Comparison of ENCODE assay signal across 26 cellular contexts in the genomic region with DNA sequence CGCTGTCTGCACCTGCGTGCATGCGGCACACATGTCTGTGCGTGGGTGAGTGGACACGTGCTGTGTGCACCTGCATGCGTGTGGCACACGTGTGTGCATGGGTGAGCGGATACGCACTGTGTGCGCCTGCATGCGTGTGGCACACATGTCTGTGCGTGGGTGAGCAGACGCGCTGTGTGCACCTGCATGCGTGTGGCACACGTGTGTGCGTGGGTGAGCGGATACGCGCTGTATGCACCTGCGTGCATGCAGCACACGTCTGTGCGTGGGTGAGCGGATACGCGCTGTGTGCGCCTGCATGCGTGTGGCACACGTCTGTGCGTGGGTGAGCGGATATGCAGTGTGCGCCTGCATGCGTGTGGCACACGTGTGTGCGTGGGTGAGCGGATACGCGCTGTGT. TPM values are rescaled to one million over a fixed set of nuclear protein-coding genes. Genes with fewer than 3 reads are reported as not detected.
DNase-seq lines count a peak whose midpoint lies in the region; ATAC-seq, FAIRE-seq and TF ChIP-seq lines count a peak whose summit lies in the region.
"Had no signal": no experiment of that assay in that cellular context is flagged by ENCODE, and none has a peak within 500 bp of the region (broad histone marks: within the 10 kb centered on the region; RNA-seq: fewer than 3 reads in every experiment).

No MANE protein-coding gene starts in this region.

- no peaks in the 10 kb centered on the region for H3K36me3 Mint-ChIP-seq in WTC11
- no peaks in the 10 kb centered on the region for H3K36me3 Mint-ChIP-seq in immature natural killer cell
- H3K36me3 Mint-ChIP-seq: CD14-positive monocyte had no signal

- H3K4me2 ChIP-seq in HepG2 (ENCODE audit: low read depth, low read length) = no peak overlapping the region

- H3K4me1 Mint-ChIP-seq in WTC11 = no peaks in the 10 kb centered on the region
- H3K4me1 Mint-ChIP-seq in immature natural killer cell = no peaks in the 10 kb centered on the region
- H3K4me1 Mint-ChIP-seq: CD14-positive monocyte, T-helper 17 cell had no signal

- in situ Hi-C loops in HepG2 (cut with HindIII; ENCODE audit: extremely low pct_ligation_motif_present, low pct_unique_long_range_greater_than_20kb) = no loop called here
- in situ Hi-C loops in brain microvascular endothelial cell (cut with HindIII; ENCODE audit: low pct_ligation_motif_present, low sequenced_read_pairs) = no loop called here

- no TSS peak for BruUV-seq in HepG2 (replicated peaks; lab: Mats Ljungman, UMichigan)

- H3K9ac ChIP-seq in HepG2 (ENCODE audit: insufficient read depth, low read depth, low read length) = no peak overlapping the region

- intact Hi-C loops in HepG2 (cut with micrococcal nuclease; ENCODE audit: unreplicated experiment) = no loop called here

- no peaks in the 10 kb centered on the region for H3K79me2 ChIP-seq in HepG2 (ENCODE audit: insufficient read depth, low read length)

- CTCF ChIA-PET in WTC11 (lab: Charles Lee) = no interaction called here
- CTCF ChIA-PET in HepG2 (lab: Yijun Ruan, JAX; ENCODE audit: low intra/inter-chr PET ratio, low total read pairs) = no interaction called here

- no peak overlapping the region for H2AFZ ChIP-seq in HepG2 (ENCODE audit: low read length)

- TF ChIP-seq EP300 in HepG2 (IDR thresholded peaks at IDR 0.05; ENCODE audit: low read depth in 2 of 2, low read length in 2 of 2) (no peak), HepG2 (CRISPR knock-in tag; IDR thresholded peaks at IDR 0.05; ENCODE audit: borderline replicate concordance) (no peak)

- no peak for FAIRE-seq in HepG2 (lab: Jason Lieb, UNC)
- FAIRE-seq: GM18507, small intestine had no signal

- H3K27ac Mint-ChIP-seq in WTC11 (peak overlapping the region; percentile 39; the same call in 1 of the 2 replicates), immature natural killer cell (peak overlapping the region in 1 of 6 donors; percentile 20)
- H3K27ac Mint-ChIP-seq: activated CD8-positive, alpha-beta T cell treated with anti-CD3 and anti-CD28 coated beads, Interleukin-2, amount 10 ng/mL, durations not matched to agents 7 days and 5 days; CD14-positive monocyte; T-helper 17 cell; type B pancreatic cell had no signal

- ATAC-seq in WTC11 (no peak), HepG2 (no peak), GM21737 (IDR thresholded peaks at IDR 0.05; ENCODE audit: unreplicated experiment) (no peak)
- ATAC-seq: activated CD8-positive, alpha-beta T cell treated with anti-CD3 and anti-CD28 coated beads, Interleukin-2, amount 10 ng/mL, durations not matched to agents 7 days and 5 days; HCT116; SK-N-SH treated with all-trans-retinoic acid at 6 μM for 48 hours; T-helper 17 cell had no signal

- H3K27ac ChIP-seq in cingulate gyrus (ENCODE audit: low read depth, low read length) (peak overlapping the region; percentile 95), HepG2 (ENCODE audit: extremely low read length, insufficient read depth, low read length) (no peak overlapping the region), temporal lobe (ENCODE audit: low read depth, low read length) (peak overlapping the region; percentile 98), brain microvascular endothelial cell (no peak overlapping the region)
- H3K27ac ChIP-seq: HL-60, RWPE1 had no signal

- H4K20me1 ChIP-seq in HepG2 (ENCODE audit: insufficient read depth, low read length) = no peaks in the 10 kb centered on the region

- POLR2A ChIA-PET in WTC11 (lab: Charles Lee) = no interaction called here
- POLR2A ChIA-PET in HepG2 (lab: Yijun Ruan, JAX) = no interaction called here

- no peak for DNase-seq in WTC11 (ENCODE audit: low spot score)
- no peak for DNase-seq in HepG2 (ENCODE audit: low spot score)
- no peak for DNase-seq in immature natural killer cell
- no peak for DNase-seq in brain microvascular endothelial cell
- DNase-seq: activated CD8-positive, alpha-beta T cell treated with anti-CD3 and anti-CD28 coated beads, Interleukin-2, amount 10 ng/mL, durations not matched to agents 7 days and 5 days; activated T-cell treated with anti-CD3 and anti-CD28 coated beads for 4 hours; DMS79; GF-D8; small intestine; stimulated activated CD4-positive, alpha-beta T cell treated with anti-CD3 and anti-CD28 coated beads, Interleukin-2, amount 100 ng/mL, for 24 hours; T-helper 17 cell had no signal

- H3K4me1 ChIP-seq in HepG2 (ENCODE audit: insufficient read depth, low read length) = peaks cover 13% of the 10 kb centered on the region; the same call in 1 of the 2 replicates

- H3K27me3 Mint-ChIP-seq in WTC11 (ENCODE audit: low read depth) (no peaks in the 10 kb centered on the region), immature natural killer cell (ENCODE audit: low read depth in 3 of 3) (peaks cover 3 to 7% (median 5%) of the 10 kb centered on the region in 3 donors)
- H3K27me3 Mint-ChIP-seq: type B pancreatic cell had no signal

- TF ChIP-seq POLR2A in HepG2 (IDR thresholded peaks at IDR 0.05; ENCODE audit: insufficient read depth in 1 of 2, low read depth in 2 of 2, low read length in 2 of 2) = peak in 1 of 2 experiments; percentile 24; a peak in 1 of 4 replicates

- no peaks in the 10 kb centered on the region for H3K9me3 ChIP-seq in HepG2 (ENCODE audit: low read length)

- TF ChIP-seq CTCF in WTC11 (IDR thresholded peaks at IDR 0.05) (no peak), HepG2 (CRISPR knock-in tag; IDR thresholded peaks at IDR 0.05) (no peak), brain microvascular endothelial cell (IDR thresholded peaks at IDR 0.05; ENCODE audit: low read depth, low read length, missing control alignments) (no peak)

- H3K27me3 ChIP-seq in HepG2 (ENCODE audit: control insufficient read depth in 1 of 2, insufficient read depth in 2 of 2, low read length in 2 of 2) = no peaks in the 10 kb centered on the region
- no peaks in the 10 kb centered on the region for H3K27me3 ChIP-seq in brain microvascular endothelial cell (replicated peaks)

- TF ChIP-seq RAD21 in HepG2 (CRISPR knock-in tag; IDR thresholded peaks at IDR 0.05) = no peak

- H3K36me3 ChIP-seq in HepG2 (replicated peaks in 1 of 2; ENCODE audit: control insufficient read depth in 1 of 2, insufficient read depth in 2 of 2, low read length in 2 of 2) (peaks cover 6 to 11% of the 10 kb centered on the region in 2 experiments), brain microvascular endothelial cell (replicated peaks) (no peaks in the 10 kb centered on the region)

- H3K4me3 ChIP-seq in HepG2 (replicated peaks in 1 of 3; ENCODE audit: insufficient read depth in 1 of 3, low read depth in 2 of 3, low read length in 3 of 3) (no peak overlapping the region), brain microvascular endothelial cell (ENCODE audit: low read depth, low read length) (no peak overlapping the region)

- H3K4me3 Mint-ChIP-seq in WTC11 = no peak overlapping the region
- no peak overlapping the region for H3K4me3 Mint-ChIP-seq in immature natural killer cell
- H3K4me3 Mint-ChIP-seq: activated CD8-positive, alpha-beta T cell treated with anti-CD3 and anti-CD28 coated beads, Interleukin-2, amount 10 ng/mL, durations not matched to agents 7 days and 5 days; CD14-positive monocyte; T-helper 17 cell; type B pancreatic cell had no signal

- WGBS in HepG2 (ENCODE audit: low lambda C conversion rate) = 96% methylated on average over 37 of the region's 38 CpGs

- H3K9me3 Mint-ChIP-seq in WTC11 = no peaks in the 10 kb centered on the region
- no peaks in the 10 kb centered on the region for H3K9me3 Mint-ChIP-seq in immature natural killer cell
- H3K9me3 Mint-ChIP-seq: type B pancreatic cell had no signal

RNA-seq across cellular contexts. Expression of a gene that starts 27.1 kb away (rescaled TPM):
- total RNA-seq in WTC11 (2021) = 0.18 to 0.55 TPM (median 0.46 TPM) in 3 replicates
- not detected in 2 replicates for total RNA-seq in HepG2 (2016; rRNA removed; fragmentation: Illumina TruSeq; extraction: Trizol)
- not detected in 2 replicates for total RNA-seq in HepG2 (2016; cell fraction: cytosol; rRNA removed; fragmentation: Illumina TruSeq; extraction: Trizol; ENCODE audit: low read depth)
- total RNA-seq in HepG2 (2016; cell fraction: insoluble cytoplasmic fraction; rRNA removed; fragmentation: Illumina TruSeq; extraction: Trizol) = not detected in 2 replicates
- total RNA-seq in HepG2 (2016; cell fraction: membrane; rRNA removed; fragmentation: Illumina TruSeq; extraction: Trizol) = not detected in 2 replicates
- not detected in 2 replicates for total RNA-seq in HepG2 (2016; cell fraction: nucleus; rRNA removed; fragmentation: Illumina TruSeq; extraction: Trizol)
- 0.15 and 0.29 TPM in 2 replicates for polyA plus RNA-seq in HepG2 (2011; rRNA removed)
- polyA plus RNA-seq in HepG2 (2011; cell fraction: cytosol; rRNA removed) = 0.04 and 0.12 TPM in 2 replicates
- 0.51 and 0.73 TPM in 2 replicates for polyA plus RNA-seq in HepG2 (2011; cell fraction: nucleus; rRNA removed)
- 0.44 TPM in 1 of 2 replicates, not detected in the other for polyA plus RNA-seq in HepG2 (2012)
- not detected in 2 replicates for polyA plus RNA-seq in HepG2 (2016; cell fraction: cytosol; fragmentation: Illumina TruSeq; extraction: Trizol; ENCODE audit: low read depth)
- polyA plus RNA-seq in HepG2 (2016; cell fraction: insoluble cytoplasmic fraction; fragmentation: Illumina TruSeq; extraction: Trizol; ENCODE audit: low read depth) = not detected in 2 replicates
- polyA plus RNA-seq in HepG2 (2016; cell fraction: membrane; fragmentation: Illumina TruSeq; extraction: Trizol; ENCODE audit: low read depth) = not detected in 2 replicates
- polyA plus RNA-seq in HepG2 (2016; cell fraction: nucleus; fragmentation: Illumina TruSeq; extraction: Trizol; ENCODE audit: insufficient read depth, low read depth) = not detected in 2 replicates
- not detected in 2 replicates for polyA minus RNA-seq in HepG2 (2011; rRNA and poly(A)+ RNA removed; ENCODE audit: low replicate concordance)
- not detected in 2 replicates for polyA minus RNA-seq in HepG2 (2011; cell fraction: cytosol; rRNA and poly(A)+ RNA removed)
- polyA minus RNA-seq in HepG2 (2011; cell fraction: nucleus; rRNA and poly(A)+ RNA removed) = 0.62 and 0.77 TPM in 2 replicates
- total RNA-seq in temporal lobe = not detected
- polyA plus RNA-seq in immature natural killer cell = not detected
- total RNA-seq: activated CD8-positive, alpha-beta T cell treated with anti-CD3 and anti-CD28 coated beads, Interleukin-2, amount 10 ng/mL, durations not matched to agents 7 days and 5 days; cerebellum; epithelial cell of proximal tubule; LHCN-M2; myocyte; NCI-H460; T-helper 17 cell had no signal
- polyA plus RNA-seq: CD14-positive monocyte had no signal

RNA-seq across cellular contexts. Expression of a gene that starts 38.3 kb away (rescaled TPM):
- total RNA-seq in WTC11 (2021) = 9.6 to 10.5 TPM (median 9.7 TPM) in 3 replicates
- 1.9 and 2.9 TPM in 2 replicates for total RNA-seq in HepG2 (2016; rRNA removed; fragmentation: Illumina TruSeq; extraction: Trizol)
- total RNA-seq in HepG2 (2016; cell fraction: cytosol; rRNA removed; fragmentation: Illumina TruSeq; extraction: Trizol; ENCODE audit: low read depth) = 0.79 and 1.0 TPM in 2 replicates
- total RNA-seq in HepG2 (2016; cell fraction: insoluble cytoplasmic fraction; rRNA removed; fragmentation: Illumina TruSeq; extraction: Trizol) = 1.7 and 2.9 TPM in 2 replicates
- total RNA-seq in HepG2 (2016; cell fraction: membrane; rRNA removed; fragmentation: Illumina TruSeq; extraction: Trizol) = 2.3 TPM in 2 replicates
- total RNA-seq in HepG2 (2016; cell fraction: nucleus; rRNA removed; fragmentation: Illumina TruSeq; extraction: Trizol) = 2.9 and 3.7 TPM in 2 replicates
- 4.6 and 6.5 TPM in 2 replicates for polyA plus RNA-seq in HepG2 (2011; rRNA removed)
- 3.0 and 3.9 TPM in 2 replicates for polyA plus RNA-seq in HepG2 (2011; cell fraction: cytosol; rRNA removed)
- polyA plus RNA-seq in HepG2 (2011; cell fraction: nucleus; rRNA removed) = 25.0 and 33.1 TPM in 2 replicates
- polyA plus RNA-seq in HepG2 (2012) = 7.9 and 8.7 TPM in 2 replicates
- 0.66 and 0.71 TPM in 2 replicates for polyA plus RNA-seq in HepG2 (2016; cell fraction: cytosol; fragmentation: Illumina TruSeq; extraction: Trizol; ENCODE audit: low read depth)
- 3.0 and 4.2 TPM in 2 replicates for polyA plus RNA-seq in HepG2 (2016; cell fraction: insoluble cytoplasmic fraction; fragmentation: Illumina TruSeq; extraction: Trizol; ENCODE audit: low read depth)
- polyA plus RNA-seq in HepG2 (2016; cell fraction: membrane; fragmentation: Illumina TruSeq; extraction: Trizol; ENCODE audit: low read depth) = 1.6 and 1.9 TPM in 2 replicates
- 14.0 and 17.0 TPM in 2 replicates for polyA plus RNA-seq in HepG2 (2016; cell fraction: nucleus; fragmentation: Illumina TruSeq; extraction: Trizol; ENCODE audit: insufficient read depth, low read depth)
- 0.07 and 4.8 TPM in 2 replicates for polyA minus RNA-seq in HepG2 (2011; rRNA and poly(A)+ RNA removed; ENCODE audit: low replicate concordance)
- polyA minus RNA-seq in HepG2 (2011; cell fraction: cytosol; rRNA and poly(A)+ RNA removed) = 5.2 and 5.4 TPM in 2 replicates
- polyA minus RNA-seq in HepG2 (2011; cell fraction: nucleus; rRNA and poly(A)+ RNA removed) = 5.8 and 5.9 TPM in 2 replicates
- total RNA-seq in temporal lobe = 5.9 TPM
- not detected for polyA plus RNA-seq in immature natural killer cell
- polyA plus RNA-seq: CD14-positive monocyte had no signal

Comparison
In these comparisons a context has a peak if more than half of its experiments do, and no peak if none do; other contexts are left out.
1. H3K27ac ChIP-seq: peak in cingulate gyrus (single experiment) and temporal lobe (single experiment); none in HepG2 (single experiment) and brain microvascular endothelial cell (single experiment).